ENCODE assay signal across 13 cellular contexts in genomic region chr2:222483513-222484039, GRCh38. TPM values are rescaled to one million over a fixed set of nuclear protein-coding genes. Genes with fewer than 3 reads are reported as not detected.
DNase-seq lines count a peak whose midpoint lies in the region; TF ChIP-seq lines count a peak whose summit lies in the region.
"Had no signal": no experiment of that assay in that cellular context is flagged by ENCODE, and none has a peak within 500 bp of the region (broad histone marks: within the 10 kb centered on the region; RNA-seq: fewer than 3 reads in every experiment).

No MANE protein-coding gene starts in this region.

- no peaks in the 10 kb centered on the region for H3K36me3 ChIP-seq in WERI-Rb-1
- no peaks in the 10 kb centered on the region for H3K36me3 ChIP-seq in neuronal stem cell (replicated peaks in 1 of 2; ENCODE audit: control insufficient read depth in 2 of 2, insufficient read depth in 2 of 2, low read length in 2 of 2)
- H3K36me3 ChIP-seq: pancreas had no signal

- H3K4me1 ChIP-seq in neuronal stem cell (ENCODE audit: control insufficient read depth in 2 of 2, insufficient read depth in 1 of 2, low read depth in 1 of 2, low read length in 2 of 2) = peaks cover 0 to 16% of the 10 kb centered on the region in 2 donors
- H3K4me1 ChIP-seq: body of pancreas had no signal

- no peak overlapping the region for H3K18ac ChIP-seq in neuronal stem cell (ENCODE audit: low read length)

- TF ChIP-seq CTCF in CD14-positive monocyte (IDR thresholded peaks at IDR 0.05) = peak; percentile 28
- TF ChIP-seq CTCF in GM12872 (IDR thresholded peaks at IDR 0.05; ENCODE audit: insufficient read depth, low read depth, low read length) = peak; percentile 35; the same call in 1 of the 3 replicates
- peak; percentile 61 for TF ChIP-seq CTCF in WERI-Rb-1 (IDR thresholded peaks at IDR 0.05; ENCODE audit: low read depth, low read length)

- no CpG with 5 or more reads among the region's 3 CpGs for WGBS in neuronal stem cell (ENCODE audit: extremely low coverage in 2 of 2, insufficient read length in 2 of 2, insufficient replicate concordance in 1 of 2), 2 donors

- no peak overlapping the region for H4K91ac ChIP-seq in neuronal stem cell (ENCODE audit: low read depth, low read length, poor library complexity)

- H2BK15ac ChIP-seq in neuronal stem cell (ENCODE audit: low read length) = no peak overlapping the region

- H3K4me3 ChIP-seq in WERI-Rb-1 (ENCODE audit: low read depth, low read length) (no peak overlapping the region), neuronal stem cell (ENCODE audit: low read length in 2 of 2) (no peak overlapping the region)
- H3K4me3 ChIP-seq: body of pancreas, pancreas had no signal

- H3K23ac ChIP-seq in neuronal stem cell (ENCODE audit: low read depth, low read length, poor library complexity) = no peak overlapping the region

- H3K9me3 ChIP-seq in WERI-Rb-1 (ENCODE audit: severe bottlenecking) (no peaks in the 10 kb centered on the region), neuronal stem cell (replicated peaks in 1 of 2; ENCODE audit: control insufficient read depth in 2 of 2, insufficient read depth in 1 of 2, low read depth in 1 of 2, low read length in 2 of 2) (no peaks in the 10 kb centered on the region)
- H3K9me3 ChIP-seq: body of pancreas, pancreas had no signal

- intact Hi-C loops in CD14-positive monocyte (cut with micrococcal nuclease) = loop anchor here in 1 of 2 donors (10.0 kb wide), 1 partner anchor 169 kb away; no protein-coding TSS in a partner anchor

- H2BK5ac ChIP-seq in neuronal stem cell (ENCODE audit: low read length) = no peak overlapping the region

- no peak overlapping the region for H3K14ac ChIP-seq in neuronal stem cell (ENCODE audit: low read length)

- no peak overlapping the region for H3K27ac ChIP-seq in WERI-Rb-1
- H3K27ac ChIP-seq in neuronal stem cell (replicated peaks; ENCODE audit: low read length) = no peak overlapping the region
- H3K27ac ChIP-seq: body of pancreas, pancreas had no signal

- no peak overlapping the region for H4K8ac ChIP-seq in neuronal stem cell (ENCODE audit: low read depth, low read length)

- no peak overlapping the region for H3K9ac ChIP-seq in neuronal stem cell (ENCODE audit: low read depth, low read length, poor library complexity)

- H3K27me3 ChIP-seq in WERI-Rb-1 (ENCODE audit: insufficient read depth, low read depth, severe bottlenecking) = no peaks in the 10 kb centered on the region
- peaks cover 0 to 9% (median 0%) of the 10 kb centered on the region in 3 experiments for H3K27me3 ChIP-seq in neuronal stem cell (ENCODE audit: control insufficient read depth in 3 of 3, insufficient read depth in 3 of 3, low read depth in 1 of 3, low read length in 3 of 3)
- H3K27me3 ChIP-seq: body of pancreas, pancreas had no signal

- H2BK12ac ChIP-seq in neuronal stem cell (ENCODE audit: low read length) = no peak overlapping the region

- H3K4ac ChIP-seq in neuronal stem cell (ENCODE audit: low read length) = no peak overlapping the region

- H3K4me3 Mint-ChIP-seq in CD14-positive monocyte = no peak overlapping the region
- H3K4me3 Mint-ChIP-seq in T-helper 2 cell treated with Interferon-gamma antibody and Interleukin-4, amounts not matched to agents 5 μg/mL and 100 μg/mL, for 36 hours = no peak overlapping the region
- H3K4me3 Mint-ChIP-seq: activated T-cell treated with anti-CD3 and anti-CD28 coated beads, Interleukin-2, amount 50 U/mL, for 24 hours; CD4-positive, CD25-positive, alpha-beta regulatory T cell had no signal

- no peak overlapping the region for H3K27ac Mint-ChIP-seq in CD14-positive monocyte
- H3K27ac Mint-ChIP-seq in T-helper 2 cell treated with Interferon-gamma antibody and Interleukin-4, amounts not matched to agents 5 μg/mL and 100 μg/mL, for 36 hours = no peak overlapping the region
- H3K27ac Mint-ChIP-seq: activated T-cell treated with anti-CD3 and anti-CD28 coated beads, Interleukin-2, amount 50 U/mL, for 24 hours; CD4-positive, CD25-positive, alpha-beta regulatory T cell had no signal

- H3K27me3 Mint-ChIP-seq in CD14-positive monocyte (ENCODE audit: low read depth in 3 of 3) = peaks cover 19 to 29% (median 28%) of the 10 kb centered on the region in 3 donors
- peaks cover 4% of the 10 kb centered on the region for H3K27me3 Mint-ChIP-seq in T-helper 2 cell treated with Interferon-gamma antibody and Interleukin-4, amounts not matched to agents 5 μg/mL and 100 μg/mL, for 36 hours (ENCODE audit: low read depth)
- H3K27me3 Mint-ChIP-seq: CD4-positive, CD25-positive, alpha-beta regulatory T cell had no signal

- H3K36me3 Mint-ChIP-seq in CD14-positive monocyte = no peaks in the 10 kb centered on the region
- H3K36me3 Mint-ChIP-seq in T-helper 2 cell treated with Interferon-gamma antibody and Interleukin-4, amounts not matched to agents 5 μg/mL and 100 μg/mL, for 36 hours (ENCODE audit: low read depth) = no peaks in the 10 kb centered on the region

- no peaks in the 10 kb centered on the region for H3K79me1 ChIP-seq in neuronal stem cell (ENCODE audit: low read depth, low read length)

- H2AFZ ChIP-seq in neuronal stem cell (ENCODE audit: low read length) = no peak overlapping the region

- H3K4me1 Mint-ChIP-seq in CD14-positive monocyte = no peaks in the 10 kb centered on the region
- H3K4me1 Mint-ChIP-seq in T-helper 2 cell treated with Interferon-gamma antibody and Interleukin-4, amounts not matched to agents 5 μg/mL and 100 μg/mL, for 36 hours (ENCODE audit: low read depth) = peaks cover 5% of the 10 kb centered on the region

- H3K9me3 Mint-ChIP-seq in CD14-positive monocyte = no peaks in the 10 kb centered on the region
- no peaks in the 10 kb centered on the region for H3K9me3 Mint-ChIP-seq in T-helper 2 cell treated with Interferon-gamma antibody and Interleukin-4, amounts not matched to agents 5 μg/mL and 100 μg/mL, for 36 hours
- H3K9me3 Mint-ChIP-seq: activated T-cell treated with anti-CD3 and anti-CD28 coated beads, Interleukin-2, amount 50 U/mL, for 24 hours; CD4-positive, CD25-positive, alpha-beta regulatory T cell had no signal

- H3K4me2 ChIP-seq in neuronal stem cell (ENCODE audit: insufficient read depth, low read length, poor library complexity, severe bottlenecking) = no peak overlapping the region

- H2AK5ac ChIP-seq in neuronal stem cell (ENCODE audit: low read depth, low read length) = no peak overlapping the region

- DNase-seq in CD14-positive monocyte (ENCODE audit: low spot score) (no peak), NCI-H1105 (lab: John Stamatoyannopoulos, UW) (peak; percentile 42), WERI-Rb-1 (peak; percentile 70), neuronal stem cell (ENCODE audit: low spot score) (no peak)
- DNase-seq in stimulated activated CD4-positive, alpha-beta T cell treated with anti-CD3 and anti-CD28 coated beads, Interleukin-4, amount 100 ng/mL, for 4 hours = no peak
- no peak for DNase-seq in T-helper 2 cell treated with Interferon-gamma antibody and Interleukin-4, amounts not matched to agents 5 μg/mL and 100 μg/mL, for 36 hours (ENCODE audit: low spot score)
- DNase-seq in activated T-cell treated with anti-CD3 and anti-CD28 coated beads, Interleukin-2, amount 50 U/mL, for 1 hour = no peak
- DNase-seq: activated T-cell treated with anti-CD3 and anti-CD28 coated beads, Interleukin-2, amount 50 U/mL, for 24 hours; NCI-H446; pancreas had no signal

- no peak overlapping the region for H2BK120ac ChIP-seq in neuronal stem cell (ENCODE audit: low read depth, low read length)

RNA-seq across cellular contexts. Expression of gene SGPP2, which starts 59.2 kb away (rescaled TPM):
- polyA plus RNA-seq in CD14-positive monocyte = not detected
- polyA plus RNA-seq in neuronal stem cell (2013, experiment 1 of 2) = not detected
- polyA plus RNA-seq in neuronal stem cell (2013, experiment 2 of 2) = 0.03 TPM

Comparison
In these comparisons a context has a peak if more than half of its experiments do, and no peak if none do; other contexts are left out.
1. DNase-seq: peak in NCI-H1105 (single experiment) and WERI-Rb-1 (single experiment); none in CD14-positive monocyte (single experiment), stimulated activated CD4-positive, alpha-beta T cell treated with anti-CD3 and anti-CD28 coated beads, Interleukin-4, amount 100 ng/mL, for 4 hours (0 of 2), neuronal stem cell (single experiment), T-helper 2 cell treated with Interferon-gamma antibody and Interleukin-4, amounts not matched to agents 5 μg/mL and 100 μg/mL, for 36 hours (single experiment) and activated T-cell treated with anti-CD3 and anti-CD28 coated beads, Interleukin-2, amount 50 U/mL, for 1 hour (single experiment).
2. Peak in every context shown above with its lines, with median percentiles within 50 percentile points of each other: CTCF ChIP-seq.